Comparison of ENCODE assay signal across 22 cellular contexts in genomic region chr17:80624864-80625263, GRCh38.
DNase-seq lines count a peak whose midpoint lies in the region; ATAC-seq, FAIRE-seq and TF ChIP-seq lines count a peak whose summit lies in the region.
"Had no signal": no experiment of that assay in that cellular context is flagged by ENCODE, and none has a peak within 500 bp of the region (broad histone marks: within the 10 kb centered on the region; RNA-seq: fewer than 3 reads in every experiment).

No MANE protein-coding gene starts in this region.

- H3K36me3 ChIP-seq in pancreas, result no peaks in the 10 kb centered on the region
- H3K36me3 ChIP-seq: Peyer's patch had no signal

- ATAC-seq in WTC11 (no peak), memory B cell (ENCODE audit: low read depth) (no peak), pancreas (no peak), HG03442 (IDR thresholded peaks at IDR 0.05; ENCODE audit: unreplicated experiment) (no peak)
- ATAC-seq in activated T-helper 17 cell treated with anti-CD3 and anti-CD28 coated beads, Interleukin-2, amount 50 U/mL, for 72 hours (replicated peaks), result no peak
- ATAC-seq: A549, GM12878, SK-N-SH treated with all-trans-retinoic acid at 6 μM for 48 hours had no signal

- H3K27me3 Mint-ChIP-seq in WTC11 (ENCODE audit: low read depth), result no peaks in the 10 kb centered on the region
- H3K27me3 Mint-ChIP-seq in memory B cell, result no peaks in the 10 kb centered on the region
- H3K27me3 Mint-ChIP-seq in activated T-helper 17 cell treated with anti-CD3 and anti-CD28 coated beads, Interleukin-2, amount 50 U/mL, for 72 hours, result no peaks in the 10 kb centered on the region
- H3K27me3 Mint-ChIP-seq: B cell had no signal

- DNase-seq in COLO668 (lab: John Stamatoyannopoulos, UW; ENCODE audit: unreplicated experiment) (peak; percentile 49), DMS53 treated with DMSO at 0.1 percent for 48 hours (lab: John Stamatoyannopoulos, UW; ENCODE audit: unreplicated experiment) (peak; percentile 60), WTC11 (ENCODE audit: low spot score) (no peak), memory B cell (ENCODE audit: low spot score in 2 of 2) (no peak), pancreas (no peak)
- DNase-seq in activated CD4-positive, alpha-beta T cell treated with anti-CD3 and anti-CD28 coated beads, Interleukin-2, amount 50 U/mL, for 4 hours, result no peak
- DNase-seq: DND-41, HCEC 1CT, NCI-H1092, NCI-H1436, NCI-H2029, NCI-H226, NCI-H510A treated with DMSO at 0.1 percent for 48 hours, NCI-H82, Peyer's patch had no signal

- H3K4me3 ChIP-seq in pancreas, result no peak overlapping the region
- H3K4me3 ChIP-seq: A549, GM12878, Peyer's patch had no signal

- no peaks in the 10 kb centered on the region for H3K4me1 ChIP-seq in pancreas

- H3K4me1 Mint-ChIP-seq in WTC11 (peaks cover 13% of the 10 kb centered on the region), memory B cell (peaks cover 9% of the 10 kb centered on the region)
- H3K4me1 Mint-ChIP-seq in activated T-helper 17 cell treated with anti-CD3 and anti-CD28 coated beads, Interleukin-2, amount 50 U/mL, for 72 hours, result peaks cover 10% of the 10 kb centered on the region
- H3K4me1 Mint-ChIP-seq: CD14-positive monocyte had no signal

- no peak overlapping the region for H3K4me3 Mint-ChIP-seq in WTC11
- no peak overlapping the region for H3K4me3 Mint-ChIP-seq in memory B cell
- H3K4me3 Mint-ChIP-seq in activated T-helper 17 cell treated with anti-CD3 and anti-CD28 coated beads, Interleukin-2, amount 50 U/mL, for 72 hours, result no peak overlapping the region
- H3K4me3 Mint-ChIP-seq: B cell, CD14-positive monocyte had no signal

- H3K27ac Mint-ChIP-seq in WTC11, result peak overlapping the region; percentile 65; the same call in 1 of the 2 replicates
- H3K27ac Mint-ChIP-seq in memory B cell, result peak overlapping the region; percentile 54
- no peak overlapping the region for H3K27ac Mint-ChIP-seq in activated T-helper 17 cell treated with anti-CD3 and anti-CD28 coated beads, Interleukin-2, amount 50 U/mL, for 72 hours
- H3K27ac Mint-ChIP-seq: B cell had no signal

- intact Hi-C loops in pancreas (cut with DNase I), result no loop called here

- no peak for FAIRE-seq in pancreas (lab: Jason Lieb, UNC)
- FAIRE-seq: A549, GM12878 had no signal

- POLR2A ChIA-PET in WTC11 (lab: Charles Lee), result no interaction called here

- no peaks in the 10 kb centered on the region for H3K9me3 ChIP-seq in pancreas
- H3K9me3 ChIP-seq: A549, Peyer's patch had no signal

- 88 to 89% methylated on average over 14 of the region's 14 CpGs for WGBS in pancreas, 2 donors

- H3K36me3 Mint-ChIP-seq in WTC11 (peaks cover 3% of the 10 kb centered on the region), memory B cell (peaks cover 10% of the 10 kb centered on the region)
- H3K36me3 Mint-ChIP-seq in activated T-helper 17 cell treated with anti-CD3 and anti-CD28 coated beads, Interleukin-2, amount 50 U/mL, for 72 hours (ENCODE audit: low read depth), result peaks cover 33% of the 10 kb centered on the region

- H3K27me3 ChIP-seq in pancreas, result no peaks in the 10 kb centered on the region
- H3K27me3 ChIP-seq: Peyer's patch had no signal

- CTCF ChIA-PET in WTC11 (lab: Charles Lee), result interaction anchor here (1.2 kb wide), 1 partner anchor 25 kb away, joined by 3 read pairs; no protein-coding TSS in a partner anchor

- TF ChIP-seq CTCF in WTC11 (IDR thresholded peaks at IDR 0.05) (no peak), pancreas (IDR thresholded peaks at IDR 0.05) (no peak)

- no peak overlapping the region for H3K27ac ChIP-seq in pancreas
- H3K27ac ChIP-seq: A549, Peyer's patch had no signal

- H3K9me3 Mint-ChIP-seq in WTC11 (no peaks in the 10 kb centered on the region), memory B cell (no peaks in the 10 kb centered on the region)
- no peaks in the 10 kb centered on the region for H3K9me3 Mint-ChIP-seq in activated T-helper 17 cell treated with anti-CD3 and anti-CD28 coated beads, Interleukin-2, amount 50 U/mL, for 72 hours
- H3K9me3 Mint-ChIP-seq: CD14-positive monocyte had no signal

TF ChIP-seq in WTC11, 78 proteins besides CTCF, POLR2A, EP300 and RAD21:
- TF ChIP-seq GTF2I (CRISPR knock-in tag; conservative IDR thresholded peaks at IDR 0.05), result no peak
- no peak for TF ChIP-seq ZNF317 (CRISPR knock-in tag; IDR thresholded peaks at IDR 0.05; ENCODE audit: borderline replicate concordance, low read depth)
TF ChIP-seq in WTC11: peak in this region for 0.

Comparison
In these comparisons a context has a peak if more than half of its experiments do, and no peak if none do; other contexts are left out.
1. DNase-seq: peak in COLO668 (single experiment) and DMS53 treated with DMSO at 0.1 percent for 48 hours (single experiment); none in WTC11 (single experiment), memory B cell (0 of 2), pancreas (0 of 6) and activated CD4-positive, alpha-beta T cell treated with anti-CD3 and anti-CD28 coated beads, Interleukin-2, amount 50 U/mL, for 4 hours (0 of 2).